Comparison of ENCODE assay signal across 26 cellular contexts in genomic region chrX:88655460-88655859, GRCh38.
DNase-seq lines count a peak whose midpoint lies in the region; ATAC-seq, FAIRE-seq and TF ChIP-seq lines count a peak whose summit lies in the region.
"Had no signal": no experiment of that assay in that cellular context is flagged by ENCODE, and none has a peak within 500 bp of the region (broad histone marks: within the 10 kb centered on the region; RNA-seq: fewer than 3 reads in every experiment).

No MANE protein-coding gene starts in this region.

- no peak overlapping the region for H3K27ac Mint-ChIP-seq in activated naive CD4-positive, alpha-beta T cell treated with anti-CD3 and anti-CD28 coated beads, Interleukin-2, amount 50 U/mL, for 72 hours
- H3K27ac Mint-ChIP-seq: CD14-positive monocyte; CD4-positive, alpha-beta T cell; CD8-positive, alpha-beta memory T cell had no signal

- no peak for ATAC-seq in pancreas
- no peak for ATAC-seq in left cardiac atrium
- no peak for ATAC-seq in activated naive CD4-positive, alpha-beta T cell treated with anti-CD3 and anti-CD28 coated beads, Interleukin-2, amount 50 U/mL, for 72 hours
- ATAC-seq: A549 had no signal

- H3K27me3 ChIP-seq in pancreas, result peaks cover 0 to 4% (median 0%) of the 10 kb centered on the region in 4 donors
- H3K27me3 ChIP-seq: BE2C had no signal

- no peaks in the 10 kb centered on the region for H3K36me3 Mint-ChIP-seq in activated naive CD4-positive, alpha-beta T cell treated with anti-CD3 and anti-CD28 coated beads, Interleukin-2, amount 50 U/mL, for 72 hours
- H3K36me3 Mint-ChIP-seq: CD14-positive monocyte; CD8-positive, alpha-beta memory T cell had no signal

- H3K9me3 Mint-ChIP-seq in activated naive CD4-positive, alpha-beta T cell treated with anti-CD3 and anti-CD28 coated beads, Interleukin-2, amount 50 U/mL, for 72 hours, result peaks cover 0 to 8% of the 10 kb centered on the region in 2 donors
- H3K9me3 Mint-ChIP-seq: CD4-positive, alpha-beta T cell had no signal

- no peaks in the 10 kb centered on the region for H3K36me3 ChIP-seq in pancreas
- H3K36me3 ChIP-seq: BE2C; BLaER1 treated with 17β-estradiol and CSF1 and Interleukin-3, amounts not matched to agents 10 nM and 100 nM had no signal

- peak; percentile 94 for FAIRE-seq in A204.1 (lab: Jason Lieb, UNC)
- FAIRE-seq in TTC549 (lab: Jason Lieb, UNC), result peak; percentile 70
- peak; percentile 48 for FAIRE-seq in endometrium (lab: Jason Lieb, UNC)
- peak; percentile 99 for FAIRE-seq in pancreas (lab: Jason Lieb, UNC)
- FAIRE-seq: A549, D721Med, GM19239, H1 had no signal

- H3K4me1 ChIP-seq in pancreas, result no peaks in the 10 kb centered on the region
- H3K4me1 ChIP-seq: A549, BE2C had no signal

- intact Hi-C loops in pancreas (cut with DNase I), result no loop called here
- intact Hi-C loops in left cardiac atrium (cut with DNase I), result no loop called here

- no peak overlapping the region for H3K4me3 ChIP-seq in pancreas
- H3K4me3 ChIP-seq: A549; BLaER1 treated with 17β-estradiol and CSF1 and Interleukin-3, amounts not matched to agents 10 nM and 100 nM; GM23248 had no signal

- DNase-seq in pancreas (no peak), left cardiac atrium (no peak), DMS153 treated with DMSO at 0.1 percent for 48 hours (lab: John Stamatoyannopoulos, UW; ENCODE audit: unreplicated experiment) (no peak), NCI-H1694 treated with DMSO at 0.1 percent for 48 hours (lab: John Stamatoyannopoulos, UW) (no peak)
- no peak for DNase-seq in activated naive CD4-positive, alpha-beta T cell treated with anti-CD3 and anti-CD28 coated beads, Interleukin-2, amount 50 U/mL, for 72 hours (ENCODE audit: low spot score in 2 of 2)
- DNase-seq: ACHN; AML-193; BE2C; CD4-positive, alpha-beta T cell; CD8-positive, alpha-beta memory T cell; DMS 273 treated with DMSO at 0.1 percent for 48 hours; DMS53; DMS79 treated with DMSO at 0.1 percent for 48 hours; GM23248; H7; HCEC 1CT had no signal

- no peak overlapping the region for H3K27ac ChIP-seq in pancreas
- H3K27ac ChIP-seq: 22Rv1; A549; BLaER1 treated with 17β-estradiol and CSF1 and Interleukin-3, amounts not matched to agents 10 nM and 100 nM; GM23248 had no signal

- no peaks in the 10 kb centered on the region for H3K9me3 ChIP-seq in pancreas
- H3K9me3 ChIP-seq: A549; BE2C; BLaER1 treated with 17β-estradiol and CSF1 and Interleukin-3, amounts not matched to agents 10 nM and 100 nM had no signal

- no peak for TF ChIP-seq CTCF in pancreas (IDR thresholded peaks at IDR 0.05)
